Comparison of ENCODE assay signal across 8 cellular contexts in the genomic region with DNA sequence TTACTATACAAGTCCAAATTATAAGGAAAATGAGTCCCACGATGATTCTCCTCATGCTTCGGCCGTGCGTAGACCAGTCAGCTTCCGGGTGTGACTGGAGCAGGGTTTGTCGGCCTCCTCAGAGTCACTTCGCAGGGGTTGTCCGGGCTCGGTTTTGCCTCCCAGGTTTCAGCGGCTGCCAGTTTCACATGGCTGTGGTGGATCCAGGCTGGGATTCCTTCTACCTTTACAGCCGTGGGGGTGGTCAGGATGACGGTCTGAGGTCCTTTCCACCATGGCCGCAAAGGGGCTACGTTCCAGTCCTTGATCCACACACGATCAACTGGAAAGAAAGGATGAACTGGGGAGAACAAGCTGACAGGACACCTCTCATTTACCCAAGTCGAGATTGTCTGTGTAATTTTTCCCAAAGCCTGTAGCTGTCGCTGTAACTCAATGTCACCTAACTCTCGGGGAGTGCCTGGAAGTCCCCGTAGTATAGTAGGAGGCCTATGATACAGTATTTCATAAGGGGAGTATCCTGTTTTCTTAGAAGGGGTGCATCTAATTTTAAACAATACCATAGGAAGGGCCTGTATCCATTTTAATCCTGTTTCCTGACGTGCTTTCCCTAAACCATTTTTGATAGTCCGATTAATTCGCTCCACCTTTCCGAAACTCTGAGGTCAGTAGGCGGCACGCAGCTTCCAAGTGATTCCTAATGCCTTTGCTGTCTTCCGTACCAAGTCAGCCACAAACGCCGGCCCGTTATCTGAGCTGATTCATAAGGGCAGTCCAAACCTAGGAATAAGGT. TPM values are rescaled to one million over a fixed set of nuclear protein-coding genes. Genes with fewer than 3 reads are reported as not detected.
DNase-seq lines count a peak whose midpoint lies in the region; ATAC-seq and TF ChIP-seq lines count a peak whose summit lies in the region.
"Not testable (repeated sequence)": the region's sequence is repeated elsewhere in the genome, so short reads cannot be mapped to it uniquely, and the experiment has no call there.

No MANE protein-coding gene starts in this region.

- not testable (repeated sequence) for H2BK15ac ChIP-seq in IMR-90 (ENCODE audit: low read depth, low read length)

- not testable (repeated sequence) for H3K79me2 ChIP-seq in PC-3 (ENCODE audit: low read length)

- not testable (repeated sequence) for BruUV-seq in IMR-90 (replicated peaks; lab: Mats Ljungman, UMichigan); PC-3 (replicated peaks; lab: Mats Ljungman, UMichigan)

- not testable (repeated sequence) for H2AK5ac ChIP-seq in IMR-90 (ENCODE audit: low read depth, low read length)

- not testable (repeated sequence) for TF ChIP-seq POLR2A in IMR-90 (IDR thresholded peaks at IDR 0.05; ENCODE audit: low read depth, low read length)

- H2BK20ac ChIP-seq in IMR-90 (ENCODE audit: low read depth, low read length) = not testable (repeated sequence)

- WGBS in IMR-90 (ENCODE audit: extremely low coverage in 2 of 2, insufficient read length in 1 of 2), 2 experiments = 95% methylated on average over 6 of the region's 29 CpGs; no CpG with 5 or more reads in 1 of the 2 experiments

- not testable (repeated sequence) for H3K4me2 ChIP-seq in IMR-90 (ENCODE audit: low read depth, low read length)
- peak overlapping the region; percentile 47 for H3K4me2 ChIP-seq in PC-3 (ENCODE audit: low read length)

- H4K5ac ChIP-seq in IMR-90 (ENCODE audit: low read depth, low read length) = not testable (repeated sequence)

- dilution Hi-C loops in IMR-90 (cut with HindIII; ENCODE audit: low sequenced_read_pairs, unreplicated experiment) = not testable (repeated sequence)

- intact Hi-C loops in IMR-90 (cut with micrococcal nuclease) = loop anchor here (10.0 kb wide), 1 partner anchor 281 kb away; no protein-coding TSS in a partner anchor
- intact Hi-C loops in PC-3 (cut with micrococcal nuclease) = loop anchor here (1.0 kb wide), 1 partner anchor 127 kb away; no protein-coding TSS in a partner anchor

- H3K18ac ChIP-seq in IMR-90 (ENCODE audit: low read depth, low read length) = not testable (repeated sequence)

- H3K14ac ChIP-seq in IMR-90 (replicated peaks; ENCODE audit: low read depth, low read length) = not testable (repeated sequence)

- not testable (repeated sequence) for H3K4me3 ChIP-seq in IMR-90 (ENCODE audit: insufficient read depth, low read depth, low read length); PC-3 (ENCODE audit: low read length); astrocyte of the cerebellum (ENCODE audit: low read depth, low read length); kidney epithelial cell (ENCODE audit: low read depth, low read length)

- H3K4me1 Mint-ChIP-seq in progenitor cell of endocrine pancreas (ENCODE audit: low read depth) = not testable (repeated sequence)

- not testable (repeated sequence) for H4K8ac ChIP-seq in IMR-90 (ENCODE audit: low read depth in 2 of 2, low read length in 2 of 2)

- not testable (repeated sequence) for H3K27ac Mint-ChIP-seq in progenitor cell of endocrine pancreas

- not testable (repeated sequence) for H3K27me3 Mint-ChIP-seq in progenitor cell of endocrine pancreas

- not testable (repeated sequence) for H4K91ac ChIP-seq in IMR-90 (ENCODE audit: insufficient read depth, low read depth, low read length)

- CTCF ChIA-PET in IMR-90 (lab: Yijun Ruan, JAX) (interaction anchor here (0.6 to 1.9 kb wide), 4 partner anchors 11 to 131 kb away, joined by 4 to 5 read pairs (median 4); no protein-coding TSS in a partner anchor), PC-3 (lab: Charles Lee) (interaction anchor here (0.5 kb wide), 1 partner anchor 28 kb away, joined by 6 read pairs; no protein-coding TSS in a partner anchor)

- not testable (repeated sequence) for H2AK9ac ChIP-seq in IMR-90 (replicated peaks; ENCODE audit: low read depth, low read length, poor library complexity)

- in situ Hi-C loops in IMR-90 (cut with MboI; ENCODE audit: low sequenced_read_pairs); astrocyte of the cerebellum (cut with HindIII; ENCODE audit: low sequenced_read_pairs): not testable (repeated sequence)

- H3K4me3 Mint-ChIP-seq in progenitor cell of endocrine pancreas (ENCODE audit: low read depth) = not testable (repeated sequence)

- not testable (repeated sequence) for H3F3A ChIP-seq in PC-3 (ENCODE audit: low read length, unreplicated experiment)

- peak; percentile 48 for TF ChIP-seq CTCF in IMR-90 (conservative IDR thresholded peaks at IDR 0.05; ENCODE audit: low read depth, low read length)
- TF ChIP-seq CTCF in PC-3 (conservative IDR thresholded peaks at IDR 0.05; ENCODE audit: low read depth, low read length) = peak; percentile 57
- peak; percentile 59 for TF ChIP-seq CTCF in astrocyte of the cerebellum (IDR thresholded peaks at IDR 0.05; ENCODE audit: low read depth, low read length, missing control alignments)
- peak; percentile 69 for TF ChIP-seq CTCF in kidney epithelial cell (IDR thresholded peaks at IDR 0.05; ENCODE audit: insufficient read depth, low read length, poor library complexity, severe bottlenecking)
- peak; percentile 32 for TF ChIP-seq CTCF in progenitor cell of endocrine pancreas (IDR thresholded peaks at IDR 0.05; ENCODE audit: unreplicated experiment)

- H4K20me1 ChIP-seq in IMR-90 (ENCODE audit: insufficient read depth, low read length); PC-3 (ENCODE audit: low read length): not testable (repeated sequence)

- H3K36me3 Mint-ChIP-seq in progenitor cell of endocrine pancreas (ENCODE audit: insufficient read depth) = not testable (repeated sequence)

- H3K9me1 ChIP-seq in IMR-90 (ENCODE audit: insufficient read depth, low read length) = not testable (repeated sequence)

- H2BK120ac ChIP-seq in IMR-90 (ENCODE audit: low read depth, low read length) = not testable (repeated sequence)

- not testable (repeated sequence) for H3K23ac ChIP-seq in IMR-90 (ENCODE audit: low read depth, low read length)

- not testable (repeated sequence) for H3K9ac ChIP-seq in IMR-90 (ENCODE audit: low read depth, low read length); PC-3 (ENCODE audit: low read length)

- not testable (repeated sequence) for H3K79me1 ChIP-seq in IMR-90 (ENCODE audit: low read depth in 1 of 2, low read length in 2 of 2)

- DNase-seq in AG08395 (ENCODE audit: low spot score) (peak; percentile 18), GM03348 (ENCODE audit: low spot score) (peak; percentile 30), IMR-90 (peak; percentile 40), PC-3 (peak; percentile 70), fibroblast of peridontal ligament (ENCODE audit: extremely low read depth) (peak; percentile 47), kidney epithelial cell (ENCODE audit: low read depth) (peak; percentile 28)
- not testable (repeated sequence) for DNase-seq in astrocyte of the cerebellum (ENCODE audit: low read depth); progenitor cell of endocrine pancreas (ENCODE audit: low spot score, unreplicated experiment)

- not testable (repeated sequence) for H3K36me3 ChIP-seq in IMR-90 (ENCODE audit: control insufficient read depth, insufficient read depth, low read length); PC-3 (ENCODE audit: low read depth, low read length); kidney epithelial cell (ENCODE audit: control insufficient read depth, insufficient read depth, low read length)

- TF ChIP-seq RAD21 in IMR-90 (IDR thresholded peaks at IDR 0.05; ENCODE audit: low read length) = peak; percentile 46

- not testable (repeated sequence) for H3K56ac ChIP-seq in IMR-90 (ENCODE audit: extremely low read depth, insufficient read depth, low read length)

- not testable (repeated sequence) for H3K4ac ChIP-seq in IMR-90 (ENCODE audit: low read depth, low read length)

- ATAC-seq in IMR-90 (ENCODE audit: low read depth); PC-3: not testable (repeated sequence)

- H2AFZ ChIP-seq in IMR-90 (replicated peaks; ENCODE audit: low read length, poor library complexity) = not testable (repeated sequence)
- H2AFZ ChIP-seq in PC-3 (ENCODE audit: low read length) = peak overlapping the region; percentile 53; the same call in 1 of the 2 replicates

- H3K27ac ChIP-seq in IMR-90 (ENCODE audit: insufficient read depth, low read length); PC-3 (ENCODE audit: low read length): not testable (repeated sequence)

- H3K9me3 ChIP-seq in IMR-90 (ENCODE audit: control insufficient read depth, insufficient read depth, low read length); PC-3 (ENCODE audit: low read length): not testable (repeated sequence)

- not testable (repeated sequence) for H3K9me2 ChIP-seq in PC-3 (replicated peaks; ENCODE audit: low read length)

- not testable (repeated sequence) for H3K9me3 Mint-ChIP-seq in progenitor cell of endocrine pancreas (ENCODE audit: low read depth)

- not testable (repeated sequence) for H3K27me3 ChIP-seq in IMR-90 (ENCODE audit: control insufficient read depth, insufficient read depth, low read length); PC-3 (ENCODE audit: low read length); kidney epithelial cell (ENCODE audit: control insufficient read depth, insufficient read depth, low read length)

- H2BK5ac ChIP-seq in IMR-90 (ENCODE audit: low read depth, low read length, poor library complexity, severe bottlenecking) = not testable (repeated sequence)

- POLR2A ChIA-PET in IMR-90 (lab: Charles Lee; ENCODE audit: unreplicated experiment); PC-3 (lab: Charles Lee; ENCODE audit: unreplicated experiment): not testable (repeated sequence)

- H3K4me1 ChIP-seq in IMR-90 (ENCODE audit: control insufficient read depth, insufficient read depth, low read length) = not testable (repeated sequence)
- H3K4me1 ChIP-seq in PC-3 (ENCODE audit: insufficient read depth, low read length) = peaks cover 14% of the 10 kb centered on the region

RNA-seq across cellular contexts. Expression of a gene that starts 5.8 kb away (rescaled TPM):
- 0.72 and 0.83 TPM in 2 replicates for total RNA-seq in IMR-90 (2012; rRNA removed)
- 0.48 and 0.80 TPM in 2 replicates for polyA plus RNA-seq in IMR-90 (2012; rRNA removed)
- polyA plus RNA-seq in IMR-90 (2012; cell fraction: cytosol; rRNA removed) = 0.08 and 0.34 TPM in 2 replicates
- 0.20 and 0.96 TPM in 2 replicates for polyA plus RNA-seq in IMR-90 (2012; cell fraction: nucleus; rRNA removed; ENCODE audit: low replicate concordance)
- 0.91 and 0.92 TPM in 2 replicates for total RNA-seq in PC-3 (2014; rRNA removed)
- 6.0 and 6.5 TPM in 2 replicates for total RNA-seq in kidney epithelial cell
- 9.3 and 10.6 TPM in 2 replicates for total RNA-seq in progenitor cell of endocrine pancreas
